ENCODE assay signal across 9 cellular contexts in the genomic region with DNA sequence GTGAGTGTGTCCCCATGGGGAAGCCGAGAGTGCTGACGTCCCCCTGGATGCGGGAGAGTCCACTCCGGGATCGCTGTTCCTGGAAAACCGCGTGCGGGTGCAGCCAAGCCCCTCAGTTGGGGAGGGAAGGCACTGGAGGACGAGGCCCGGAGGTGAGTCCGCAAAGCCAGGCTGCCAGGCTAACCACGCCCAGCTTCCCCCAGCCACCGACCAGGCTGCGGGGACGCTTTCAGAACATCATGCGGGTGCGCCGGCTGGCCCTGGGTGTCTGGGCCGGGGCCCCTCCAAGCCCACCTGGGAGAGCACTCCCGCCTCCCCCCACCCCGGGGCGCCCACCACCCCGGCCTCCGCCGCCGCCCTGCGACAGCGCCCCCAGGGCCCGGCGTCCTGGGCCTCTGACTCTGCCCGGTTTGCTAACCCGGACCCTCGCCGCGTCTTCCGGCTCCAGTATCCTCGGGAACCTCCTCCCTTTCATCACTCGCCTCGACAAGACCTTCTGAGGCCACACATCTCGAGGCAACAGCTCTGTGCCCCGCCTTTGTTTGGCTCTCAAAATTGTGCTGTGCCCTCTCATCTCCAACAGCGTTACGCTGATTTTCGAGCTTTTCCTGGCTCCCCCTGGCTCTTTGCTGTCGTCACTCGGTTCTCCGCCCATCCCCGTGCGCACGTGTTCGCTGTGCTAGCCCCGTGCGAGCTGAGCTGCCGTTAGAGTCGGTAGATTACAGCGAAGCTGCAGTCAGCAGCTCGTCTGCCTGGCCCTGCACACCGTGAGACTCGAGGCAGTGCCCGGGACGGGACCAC. TPM values are rescaled to one million over a fixed set of nuclear protein-coding genes. Genes with fewer than 3 reads are reported as not detected.
DNase-seq lines count a peak whose midpoint lies in the region; ATAC-seq and TF ChIP-seq lines count a peak whose summit lies in the region.
"Had no signal": no experiment of that assay in that cellular context is flagged by ENCODE, and none has a peak within 500 bp of the region (broad histone marks: within the 10 kb centered on the region; RNA-seq: fewer than 3 reads in every experiment).

No MANE protein-coding gene starts in this region.

- peaks cover 45% of the 10 kb centered on the region for H3K27me3 Mint-ChIP-seq in activated naive CD4-positive, alpha-beta T cell treated with anti-CD3 and anti-CD28 coated beads, Interleukin-2, amount 10 ng/mL, durations not matched to agents 7 days and 5 days

- CTCF ChIA-PET in activated naive CD4-positive, alpha-beta T cell treated with anti-CD3 and anti-CD28 coated beads, Interleukin-2, amount 10 ng/mL, durations not matched to agents 7 days and 5 days (lab: Charles Lee), result interaction anchor here (0.8 kb wide), 1 partner anchor 64 kb away, joined by 3 read pairs; no protein-coding TSS in a partner anchor

- peak; percentile 3 for DNase-seq in DMS153 treated with DMSO at 0.1 percent for 48 hours (lab: John Stamatoyannopoulos, UW; ENCODE audit: unreplicated experiment)
- no peak for DNase-seq in DMS153 (lab: John Stamatoyannopoulos, UW)
- DNase-seq in activated naive CD4-positive, alpha-beta T cell treated with anti-CD3 and anti-CD28 coated beads, Interleukin-2, amount 10 ng/mL, durations not matched to agents 7 days and 5 days, result peak; percentile 74
- DNase-seq in head of caudate nucleus, result peak; percentile 54 to 92 (median 78)
- DNase-seq in sciatic nerve (ENCODE audit: low spot score), result peak; percentile 73
- DNase-seq in vagina (ENCODE audit: extremely low spot score in 2 of 2), result no peak
- DNase-seq in OCI-M2 (lab: John Stamatoyannopoulos, UW; ENCODE audit: unreplicated experiment), result no peak

- no peak overlapping the region for H3K27ac Mint-ChIP-seq in activated naive CD4-positive, alpha-beta T cell treated with anti-CD3 and anti-CD28 coated beads, Interleukin-2, amount 10 ng/mL, durations not matched to agents 7 days and 5 days

- H3K9me3 Mint-ChIP-seq in activated naive CD4-positive, alpha-beta T cell treated with anti-CD3 and anti-CD28 coated beads, Interleukin-2, amount 10 ng/mL, durations not matched to agents 7 days and 5 days, result no peaks in the 10 kb centered on the region

- TF ChIP-seq POLR2A in vagina (IDR thresholded peaks at IDR 0.05), result no peak

- H3K4me3 ChIP-seq in vagina, result peak overlapping the region; percentile 38 to 51

- no peak for TF ChIP-seq CTCF in vagina (IDR thresholded peaks at IDR 0.05)

- ATAC-seq in sciatic nerve, result peak; percentile 92
- ATAC-seq in HG02763 (IDR thresholded peaks at IDR 0.05; ENCODE audit: unreplicated experiment), result no peak

- intact Hi-C loops in head of caudate nucleus (cut with DNase I), result no loop called here
- intact Hi-C loops in sciatic nerve (cut with DNase I), result no loop called here
- intact Hi-C loops in vagina (cut with DNase I), result no loop called here

- no peak overlapping the region for H3K27ac ChIP-seq in vagina
- H3K27ac ChIP-seq: 22Rv1 had no signal

- H3K4me3 Mint-ChIP-seq in activated naive CD4-positive, alpha-beta T cell treated with anti-CD3 and anti-CD28 coated beads, Interleukin-2, amount 10 ng/mL, durations not matched to agents 7 days and 5 days, result peak overlapping the region; percentile 75

- H3K4me1 Mint-ChIP-seq in activated naive CD4-positive, alpha-beta T cell treated with anti-CD3 and anti-CD28 coated beads, Interleukin-2, amount 10 ng/mL, durations not matched to agents 7 days and 5 days, result peaks cover 6% of the 10 kb centered on the region

- H3K27me3 ChIP-seq in vagina, result no peaks in the 10 kb centered on the region

- H3K4me1 ChIP-seq in vagina, result peaks cover 11% of the 10 kb centered on the region

- H3K9me3 ChIP-seq in vagina, result no peaks in the 10 kb centered on the region

- no peaks in the 10 kb centered on the region for H3K36me3 ChIP-seq in vagina

- H3K36me3 Mint-ChIP-seq in activated naive CD4-positive, alpha-beta T cell treated with anti-CD3 and anti-CD28 coated beads, Interleukin-2, amount 10 ng/mL, durations not matched to agents 7 days and 5 days, result no peaks in the 10 kb centered on the region

RNA-seq across cellular contexts. Expression of a gene that starts 47.1 kb away (rescaled TPM):
- total RNA-seq in sciatic nerve (59.3 TPM), vagina (51.3 TPM)

Comparison
In these comparisons a context has a peak if more than half of its experiments do, and no peak if none do; other contexts are left out.
1. DNase-seq: peak in DMS153 treated with DMSO at 0.1 percent for 48 hours (single experiment), activated naive CD4-positive, alpha-beta T cell treated with anti-CD3 and anti-CD28 coated beads, Interleukin-2, amount 10 ng/mL, durations not matched to agents 7 days and 5 days (single experiment), head of caudate nucleus (42 of 42) and sciatic nerve (single experiment); none in DMS153 (single experiment), vagina (0 of 2) and OCI-M2 (single experiment).